ENCODE assay signal across 9 cellular contexts in genomic region chr4:186701273-186701672, GRCh38. TPM values are rescaled to one million over a fixed set of nuclear protein-coding genes. Genes with fewer than 3 reads are reported as not detected.
DNase-seq lines count a peak whose midpoint lies in the region; ATAC-seq, FAIRE-seq and TF ChIP-seq lines count a peak whose summit lies in the region.
"Had no signal": no experiment of that assay in that cellular context is flagged by ENCODE, and none has a peak within 500 bp of the region (broad histone marks: within the 10 kb centered on the region; RNA-seq: fewer than 3 reads in every experiment).

No MANE protein-coding gene starts in this region.

- FAIRE-seq in astrocyte (lab: Jason Lieb, UNC) = peak; percentile 56

- H3K9ac ChIP-seq in astrocyte (ENCODE audit: low read length) (peak overlapping the region; percentile 73), rectal smooth muscle tissue (ENCODE audit: low read length) (no peak overlapping the region)

- ATAC-seq in GM23338 (peak; percentile 96), right cardiac atrium (peak; percentile 65 to 69)

- H3K9me3 Mint-ChIP-seq in GM23338 = no peaks in the 10 kb centered on the region
- no peaks in the 10 kb centered on the region for H3K9me3 Mint-ChIP-seq in astrocyte (ENCODE audit: unreplicated experiment)

- H3K27me3 ChIP-seq in GM23338 (ENCODE audit: insufficient read depth) (no peaks in the 10 kb centered on the region), astrocyte (ENCODE audit: insufficient read depth, low read length) (no peaks in the 10 kb centered on the region), right cardiac atrium (ENCODE audit: control insufficient read depth, insufficient read depth) (no peaks in the 10 kb centered on the region), rectal smooth muscle tissue (ENCODE audit: control insufficient read depth, insufficient read depth, low read length) (no peaks in the 10 kb centered on the region)

- H3K4me3 ChIP-seq in GM23338 (no peak overlapping the region; the same call in 1 of the 2 replicates), astrocyte (ENCODE audit: insufficient read depth, low read depth, low read length) (no peak overlapping the region), right cardiac atrium (ENCODE audit: low read length) (no peak overlapping the region), rectal smooth muscle tissue (ENCODE audit: low read length) (no peak overlapping the region)

- peak; percentile 91 for DNase-seq in GM23338 (ENCODE audit: low spot score)
- peak; percentile 83 for DNase-seq in astrocyte (ENCODE audit: low read depth)
- peak; percentile 72 to 81 (median 79) for DNase-seq in right cardiac atrium
- no peak for DNase-seq in activated gamma-delta T cell treated with Interleukin-2 at 50 U/mL for 16 hours
- DNase-seq in GM10266 (ENCODE audit: extremely low spot score) = no peak
- DNase-seq in CD1c-positive myeloid dendritic cell (ENCODE audit: extremely low spot score) = no peak
- DNase-seq in dedifferentiated amniotic fluid mesenchymal stem cell (ENCODE audit: extremely low spot score) = no peak
- DNase-seq: NCI-H748 treated with DMSO at 0.1 percent for 48 hours had no signal

- H3K79me2 ChIP-seq in GM23338 (replicated peaks; ENCODE audit: insufficient read depth) (peaks cover 97% of the 10 kb centered on the region), astrocyte (ENCODE audit: insufficient read depth, low read length) (peaks cover 100% of the 10 kb centered on the region)

- H3K36me3 Mint-ChIP-seq in GM23338 (ENCODE audit: low read depth) = peaks cover 35% of the 10 kb centered on the region
- peaks cover 41% of the 10 kb centered on the region for H3K36me3 Mint-ChIP-seq in astrocyte (ENCODE audit: low read depth, unreplicated experiment)

- H3K9me3 ChIP-seq in astrocyte (ENCODE audit: insufficient read depth, low read depth, low read length) (no peaks in the 10 kb centered on the region), right cardiac atrium (ENCODE audit: control insufficient read depth, low read length) (no peaks in the 10 kb centered on the region)

- H3K4me2 ChIP-seq in GM23338 (peak overlapping the region; percentile 48), astrocyte (ENCODE audit: low read length) (peak overlapping the region; percentile 74)

- intact Hi-C loops in right cardiac atrium (cut with DNase I) = no loop called here

- H3K27me3 Mint-ChIP-seq in GM23338 (ENCODE audit: insufficient read depth, low read depth, poor library complexity) = peaks cover 7% of the 10 kb centered on the region
- no peaks in the 10 kb centered on the region for H3K27me3 Mint-ChIP-seq in astrocyte (ENCODE audit: low read depth, unreplicated experiment)

- H2AFZ ChIP-seq in GM23338 = no peak overlapping the region
- no peak overlapping the region for H2AFZ ChIP-seq in astrocyte (ENCODE audit: low read depth, low read length)

- H4K20me1 ChIP-seq in GM23338 (replicated peaks; ENCODE audit: insufficient read depth) = 0 out of 2 replicates have a peak, but pooled peaks cover 11% of the 10 kb centered on the region
- H4K20me1 ChIP-seq in astrocyte (ENCODE audit: insufficient read depth, low read length) = peaks cover 97% of the 10 kb centered on the region

- no peak for TF ChIP-seq CTCF in GM23338 (conservative IDR thresholded peaks at IDR 0.05; ENCODE audit: low read depth in 2 of 2)
- no peak for TF ChIP-seq CTCF in astrocyte (IDR thresholded peaks at IDR 0.05; ENCODE audit: insufficient read depth, low read depth, low read length)
- TF ChIP-seq CTCF in GM10266 (IDR thresholded peaks at IDR 0.05; ENCODE audit: control insufficient read depth, insufficient read depth, low read depth, missing control alignments) = no peak

- H3K4me3 Mint-ChIP-seq in GM23338 (peak overlapping the region; percentile 32), astrocyte (ENCODE audit: unreplicated experiment) (peak overlapping the region; percentile 23)

- H3K27ac Mint-ChIP-seq in GM23338 (peak overlapping the region; percentile 66), astrocyte (ENCODE audit: unreplicated experiment) (peak overlapping the region; percentile 78)

- H3K27ac ChIP-seq in GM23338 (ENCODE audit: low read depth) = peak overlapping the region; percentile 54; the same call in 1 of the 2 replicates
- H3K27ac ChIP-seq in astrocyte (ENCODE audit: low read depth, low read length) = peak overlapping the region; percentile 81
- H3K27ac ChIP-seq in right cardiac atrium (ENCODE audit: low read length) = peak overlapping the region; percentile 98
- peak overlapping the region; percentile 65 for H3K27ac ChIP-seq in rectal smooth muscle tissue (ENCODE audit: low read depth, low read length)

- H3K9me2 ChIP-seq in GM23338 (ENCODE audit: insufficient read depth) = no peaks in the 10 kb centered on the region

- no peaks in the 10 kb centered on the region for H3F3A ChIP-seq in GM23338 (replicated peaks; ENCODE audit: low read depth)

- peaks cover 35% of the 10 kb centered on the region for H3K4me1 ChIP-seq in GM23338 (ENCODE audit: insufficient read depth)
- H3K4me1 ChIP-seq in astrocyte (ENCODE audit: insufficient read depth, low read length) = peaks cover 19% of the 10 kb centered on the region
- H3K4me1 ChIP-seq in right cardiac atrium (ENCODE audit: control insufficient read depth, insufficient read depth, low read length) = peaks cover 18% of the 10 kb centered on the region
- H3K4me1 ChIP-seq in rectal smooth muscle tissue (ENCODE audit: control insufficient read depth, insufficient read depth, low read length) = peaks cover 30% of the 10 kb centered on the region

- H3K4me1 Mint-ChIP-seq in GM23338 (peaks cover 61% of the 10 kb centered on the region), astrocyte (ENCODE audit: low read depth, unreplicated experiment) (peaks cover 56% of the 10 kb centered on the region)

- 11% methylated on average over 5 of the region's 5 CpGs for WGBS in right cardiac atrium

- H3K36me3 ChIP-seq in GM23338 (ENCODE audit: insufficient read depth) (no peaks in the 10 kb centered on the region), astrocyte (ENCODE audit: insufficient read depth, low read length) (peaks cover 16% of the 10 kb centered on the region), rectal smooth muscle tissue (ENCODE audit: control insufficient read depth, insufficient read depth, low read length) (peaks cover 6% of the 10 kb centered on the region)

TF ChIP-seq in GM23338, 12 proteins besides CTCF, POLR2A, EP300 and RAD21 (continues in another document):
- no peak for TF ChIP-seq ZNF114 (CRISPR knock-in tag; IDR thresholded peaks at IDR 0.05)
- TF ChIP-seq JUNB (IDR thresholded peaks at IDR 0.05; ENCODE audit: unreplicated experiment) = no peak
- TF ChIP-seq CREB1 (CRISPR knock-in tag; IDR thresholded peaks at IDR 0.05; ENCODE audit: low read depth) = no peak
- TF ChIP-seq STAT1 (IDR thresholded peaks at IDR 0.05; ENCODE audit: unreplicated experiment) = no peak
- no peak for TF ChIP-seq POLR2AphosphoS5 (IDR thresholded peaks at IDR 0.05; ENCODE audit: low read depth)

RNA-seq across cellular contexts. Expression of gene FAT1, which starts 22.4 kb away (rescaled TPM):
- total RNA-seq in GM23338 (2014; rRNA removed; shearing (Covaris generic)) = 124 and 137 TPM in 2 replicates
- polyA plus RNA-seq in GM23338 (2016; fragmentation: Nextera tagmentation; extraction: Ambion mirVana) (31.3 and 37.6 TPM in 2 replicates), right cardiac atrium (29.7 TPM)
- total RNA-seq in astrocyte (590 and 591 TPM in 2 replicates), right cardiac atrium (10 to 100 TPM; 76.7 to 95.2 (median 82.9) TPM)

Comparison
In these comparisons a context has a peak if more than half of its experiments do, and no peak if none do; other contexts are left out.
1. DNase-seq: peak in GM23338 (single experiment), astrocyte (single experiment) and right cardiac atrium (3 of 3); none in activated gamma-delta T cell treated with Interleukin-2 at 50 U/mL for 16 hours (single experiment), GM10266 (single experiment), CD1c-positive myeloid dendritic cell (single experiment) and dedifferentiated amniotic fluid mesenchymal stem cell (single experiment).
2. Peak in every context shown above with its lines, with median percentiles within 50 percentile points of each other: H3K27ac ChIP-seq.